Comparison of ENCODE assay signal across 22 cellular contexts in genomic region chr3:24296441-24297205, GRCh38.
A peak's percentile ranks its signal among the peaks of the same experiment; 100 is the strongest.
DNase-seq lines count a peak whose midpoint lies in the region; ATAC-seq and TF ChIP-seq lines count a peak whose summit lies in the region.
"Had no signal": no experiment of that assay in that cellular context is flagged by ENCODE, and none has a peak within 500 bp of the region (broad histone marks: within the 10 kb centered on the region; RNA-seq: fewer than 3 reads in every experiment).

No MANE protein-coding gene starts in this region.

- intact Hi-C loops in PC-3 (cut with micrococcal nuclease) (loop anchor here (1.0 kb wide), 1 partner anchor 304 kb away; no protein-coding TSS in a partner anchor), colonic mucosa (cut with DNase I) (no loop called here), transverse colon (cut with DNase I; ENCODE audit: low total_unique reads) (loop anchor here (10.0 kb wide), 1 partner anchor 78 kb away; no protein-coding TSS in a partner anchor)

- H3K27ac ChIP-seq in PC-3 (ENCODE audit: low read length) (peak overlapping the region; percentile 71), colonic mucosa (peak overlapping the region; percentile 30), transverse colon (peak overlapping the region; percentile 46 to 69 (median 60))
- H3K27ac ChIP-seq: BLaER1, heart right ventricle, ovary, tibial nerve had no signal

- H3K4me2 ChIP-seq in PC-3 (ENCODE audit: low read length): peak overlapping the region; percentile 54
- H3K4me2 ChIP-seq: BLaER1 had no signal

- no peaks in the 10 kb centered on the region for H4K20me1 ChIP-seq in PC-3 (ENCODE audit: low read length)
- H4K20me1 ChIP-seq: BLaER1 had no signal

- H3K27me3 ChIP-seq in PC-3 (ENCODE audit: low read length): no peaks in the 10 kb centered on the region
- H3K27me3 ChIP-seq in colonic mucosa: no peaks in the 10 kb centered on the region
- no peaks in the 10 kb centered on the region for H3K27me3 ChIP-seq in transverse colon
- H3K27me3 ChIP-seq: BLaER1, heart right ventricle, ovary, tibial nerve had no signal

- CTCF ChIA-PET in PC-3 (lab: Charles Lee): no interaction called here

- TF ChIP-seq CTCF in PC-3 (conservative IDR thresholded peaks at IDR 0.05; ENCODE audit: low read depth, low read length): no peak
- TF ChIP-seq CTCF in colonic mucosa (IDR thresholded peaks at IDR 0.05): no peak
- no peak for TF ChIP-seq CTCF in transverse colon (IDR thresholded peaks at IDR 0.05)

- no peak for TF ChIP-seq POLR2A in transverse colon (IDR thresholded peaks at IDR 0.05)

- H3K4me3 ChIP-seq in PC-3 (ENCODE audit: low read length) (no peak overlapping the region), colonic mucosa (no peak overlapping the region), transverse colon (no peak overlapping the region)
- H3K4me3 ChIP-seq: BLaER1, heart right ventricle, ovary, tibial nerve had no signal

- H3K9ac ChIP-seq in PC-3 (ENCODE audit: low read length): no peak overlapping the region; the same call in 1 of the 2 replicates
- no peak overlapping the region for H3K9ac ChIP-seq in colonic mucosa (ENCODE audit: low read depth in 2 of 2, low read length in 2 of 2)
- H3K9ac ChIP-seq: BLaER1 had no signal

- H3K9me2 ChIP-seq in PC-3 (replicated peaks; ENCODE audit: low read length): 0 out of 2 replicates have a peak, but pooled peaks cover 3% of the 10 kb centered on the region

- H3K36me3 ChIP-seq in PC-3 (ENCODE audit: low read depth, low read length) (peaks cover 10% of the 10 kb centered on the region; the same call in 1 of the 2 replicates), colonic mucosa (no peaks in the 10 kb centered on the region), transverse colon (no peaks in the 10 kb centered on the region)
- H3K36me3 ChIP-seq: BLaER1, ovary had no signal

- no peaks in the 10 kb centered on the region for H3F3A ChIP-seq in PC-3 (ENCODE audit: low read length, unreplicated experiment)

- no peaks in the 10 kb centered on the region for H3K79me2 ChIP-seq in PC-3 (ENCODE audit: low read length)

- no peak overlapping the region for H2AFZ ChIP-seq in PC-3 (ENCODE audit: low read length)

- H3K9me3 ChIP-seq in PC-3 (ENCODE audit: low read length) (no peaks in the 10 kb centered on the region), colonic mucosa (no peaks in the 10 kb centered on the region), transverse colon (no peaks in the 10 kb centered on the region)
- H3K9me3 ChIP-seq: ovary had no signal

- POLR2A ChIA-PET in PC-3 (lab: Charles Lee; ENCODE audit: unreplicated experiment): no interaction called here

- WGBS in transverse colon (ENCODE audit: low coverage in 1 of 2), 2 donors: 63 to 74% methylated on average over 2 to 5 of the region's 5 CpGs

- DNase-seq in PC-3: peak; percentile 92
- DNase-seq in colonic mucosa: no peak
- peak; percentile 37 for DNase-seq in medulla oblongata (ENCODE audit: extremely low spot score)
- DNase-seq in transverse colon: peak; percentile 13
- DNase-seq: activated CD4-positive, alpha-beta T cell treated with anti-CD3 and anti-CD28 coated beads for 36 hours; activated CD8-positive, alpha-beta memory T cell treated with anti-CD3 and anti-CD28 coated beads, Interleukin-2, amount 50 U/mL, for 4 hours; activated naive CD4-positive, alpha-beta T cell treated with anti-CD3 and anti-CD28 coated beads, Interleukin-2, amount 50 U/mL, for 16 hours; DMS 273 treated with DMSO at 0.1 percent for 48 hours; erythroblast; heart right ventricle; NCI-H1048; NCI-H2171 treated with DMSO at 0.1 percent for 48 hours; NK-92 treated with Interleukin-12 subunit alpha and Interleukin-12 subunit beta, amount 100 ng/mL, for 24 hours; ovary; SHP77; small intestine; stimulated activated CD4-positive, alpha-beta T cell treated with anti-CD3 and anti-CD28 coated beads, Interleukin-4, amount 100 ng/mL, for 4 hours had no signal

- no peak for TF ChIP-seq EP300 in transverse colon (IDR thresholded peaks at IDR 0.05; ENCODE audit: low read depth)

- no TSS peak for BruUV-seq in PC-3 (replicated peaks; lab: Mats Ljungman, UMichigan)

- peak; percentile 89 for ATAC-seq in PC-3
- ATAC-seq in HG03571 (IDR thresholded peaks at IDR 0.05; ENCODE audit: unreplicated experiment): no peak
- ATAC-seq in HG03565 (IDR thresholded peaks at IDR 0.05; ENCODE audit: unreplicated experiment): no peak
- no peak for ATAC-seq in GM21529 (IDR thresholded peaks at IDR 0.05; ENCODE audit: unreplicated experiment)
- ATAC-seq: activated CD4-positive, alpha-beta T cell treated with anti-CD3 and anti-CD28 coated beads for 36 hours had no signal

- H3K4me1 ChIP-seq in PC-3 (ENCODE audit: insufficient read depth, low read length): peaks cover 59% of the 10 kb centered on the region
- H3K4me1 ChIP-seq in colonic mucosa: no peaks in the 10 kb centered on the region
- peaks cover 0 to 13% (median 8%) of the 10 kb centered on the region in 4 donors for H3K4me1 ChIP-seq in transverse colon
- H3K4me1 ChIP-seq: BLaER1 had no signal

- in situ Hi-C loops in transverse colon (cut with MboI; ENCODE audit: low pct_ligation_motif_present in 1 of 4, low pct_unique_long_range_greater_than_20kb in 1 of 4, low sequenced_read_pairs in 3 of 4): no loop called here
